Comparison of ENCODE assay signal across 10 cellular contexts in genomic region chr14:52013984-52014600, GRCh38. TPM values are rescaled to one million over a fixed set of nuclear protein-coding genes. Genes with fewer than 3 reads are reported as not detected.
DNase-seq lines count a peak whose midpoint lies in the region; ATAC-seq and TF ChIP-seq lines count a peak whose summit lies in the region.
"Had no signal": no experiment of that assay in that cellular context is flagged by ENCODE, and none has a peak within 500 bp of the region (broad histone marks: within the 10 kb centered on the region; RNA-seq: fewer than 3 reads in every experiment).

No MANE protein-coding gene starts in this region.

- DNase-seq in CD14-positive monocyte (ENCODE audit: low spot score), result no peak
- peak; percentile 55 for DNase-seq in GM23338 (ENCODE audit: low spot score)
- DNase-seq in memory B cell (ENCODE audit: low spot score in 2 of 2), result no peak
- no peak for DNase-seq in middle frontal gyrus (ENCODE audit: extremely low spot score, low spot score)
- no peak for DNase-seq in MV-4-11 (lab: John Stamatoyannopoulos, UW)
- DNase-seq: activated effector memory CD4-positive, alpha-beta T cell treated with Interleukin-2 at 50 U/mL for 16 hours had no signal

- H3K27ac Mint-ChIP-seq in CD14-positive monocyte (no peak overlapping the region), GM23338 (no peak overlapping the region), memory B cell (peak overlapping the region; percentile 29)

- peaks cover 6% of the 10 kb centered on the region; the same call in 1 of the 2 replicates for H4K20me1 ChIP-seq in GM23338 (replicated peaks; ENCODE audit: insufficient read depth)

- H3F3A ChIP-seq in GM23338 (replicated peaks; ENCODE audit: low read depth), result no peaks in the 10 kb centered on the region

- TF ChIP-seq CTCF in CD14-positive monocyte (IDR thresholded peaks at IDR 0.05), result peak; percentile 30
- TF ChIP-seq CTCF in GM23338 (conservative IDR thresholded peaks at IDR 0.05; ENCODE audit: low read depth in 2 of 2), result peak; percentile 56 to 70

- H3K36me3 ChIP-seq in GM23338 (ENCODE audit: insufficient read depth), result peaks cover 19% of the 10 kb centered on the region

- peaks cover 19% of the 10 kb centered on the region for H3K4me1 ChIP-seq in GM23338 (ENCODE audit: insufficient read depth)

- peaks cover 4% of the 10 kb centered on the region for H3K4me1 Mint-ChIP-seq in CD14-positive monocyte
- peaks cover 26% of the 10 kb centered on the region for H3K4me1 Mint-ChIP-seq in GM23338
- no peaks in the 10 kb centered on the region for H3K4me1 Mint-ChIP-seq in memory B cell

- H3K27me3 Mint-ChIP-seq in CD14-positive monocyte (ENCODE audit: low read depth in 3 of 3) (peaks cover 1 to 4% (median 1%) of the 10 kb centered on the region in 3 donors), GM23338 (ENCODE audit: insufficient read depth, low read depth, poor library complexity) (peaks cover 14% of the 10 kb centered on the region), memory B cell (peaks cover 9% of the 10 kb centered on the region)

- no peaks in the 10 kb centered on the region for H3K79me2 ChIP-seq in GM23338 (replicated peaks; ENCODE audit: insufficient read depth)

- H3K27me3 ChIP-seq in GM23338 (ENCODE audit: insufficient read depth), result no peaks in the 10 kb centered on the region
- H3K27me3 ChIP-seq: SJSA1 had no signal

- no peak overlapping the region for H3K4me3 ChIP-seq in GM23338
- H3K4me3 ChIP-seq: SJSA1 had no signal

- peak; percentile 78 for ATAC-seq in GM23338
- ATAC-seq in memory B cell (ENCODE audit: low read depth), result no peak
- ATAC-seq in HG03378 (IDR thresholded peaks at IDR 0.05; ENCODE audit: unreplicated experiment), result no peak
- no peak for ATAC-seq in HG03139 (IDR thresholded peaks at IDR 0.05; ENCODE audit: unreplicated experiment)

- H3K36me3 Mint-ChIP-seq in CD14-positive monocyte (peaks cover 26 to 30% of the 10 kb centered on the region in 2 donors), GM23338 (ENCODE audit: low read depth) (peaks cover 25% of the 10 kb centered on the region), memory B cell (peaks cover 16% of the 10 kb centered on the region)

- H3K9me2 ChIP-seq in GM23338 (ENCODE audit: insufficient read depth), result 0 out of 2 replicates have a peak, but pooled peaks cover 11% of the 10 kb centered on the region

- intact Hi-C loops in CD14-positive monocyte (cut with micrococcal nuclease), result no loop called here

- H3K9me3 Mint-ChIP-seq in CD14-positive monocyte (no peaks in the 10 kb centered on the region), GM23338 (no peaks in the 10 kb centered on the region), memory B cell (no peaks in the 10 kb centered on the region)

- H3K4me3 Mint-ChIP-seq in CD14-positive monocyte (no peak overlapping the region), GM23338 (no peak overlapping the region), memory B cell (no peak overlapping the region)

- H3K27ac ChIP-seq in GM23338 (ENCODE audit: low read depth) (no peak overlapping the region), angular gyrus (ENCODE audit: low read depth, low read length) (peak overlapping the region; percentile 91)
- H3K27ac ChIP-seq: SJSA1 had no signal

- no peak overlapping the region for H2AFZ ChIP-seq in GM23338

- no peak overlapping the region; the same call in 1 of the 2 replicates for H3K4me2 ChIP-seq in GM23338

TF ChIP-seq in GM23338, 12 proteins besides CTCF, POLR2A, EP300 and RAD21 (continues in another document):
- TF ChIP-seq STAT1 (IDR thresholded peaks at IDR 0.05; ENCODE audit: unreplicated experiment), result no peak
- TF ChIP-seq NANOG (IDR thresholded peaks at IDR 0.05; ENCODE audit: borderline replicate concordance), result no peak
- no peak for TF ChIP-seq ETS1 (IDR thresholded peaks at IDR 0.05)
- no peak for TF ChIP-seq ZNF114 (CRISPR knock-in tag; IDR thresholded peaks at IDR 0.05)
- no peak for TF ChIP-seq POLR2AphosphoS5 (IDR thresholded peaks at IDR 0.05; ENCODE audit: low read depth)
- no peak for TF ChIP-seq EZH2phosphoT487 (IDR thresholded peaks at IDR 0.05; ENCODE audit: unreplicated experiment)
- no peak for TF ChIP-seq ZNF331 (CRISPR knock-in tag; IDR thresholded peaks at IDR 0.05; ENCODE audit: low read depth)
- TF ChIP-seq EZH2 (IDR thresholded peaks at IDR 0.05; ENCODE audit: low read depth, unreplicated experiment), result no peak
- no peak for TF ChIP-seq CREB1 (CRISPR knock-in tag; IDR thresholded peaks at IDR 0.05; ENCODE audit: low read depth)
- no peak for TF ChIP-seq ZNF462 (CRISPR knock-in tag; IDR thresholded peaks at IDR 0.05)

RNA-seq across cellular contexts. Expression of gene RTRAF, which starts 24.7 kb away (rescaled TPM):
- 100 to 1,000 TPM; 149 to 152 TPM for polyA plus RNA-seq in CD14-positive monocyte
- 150 and 184 TPM in 2 replicates for total RNA-seq in GM23338 (2014; rRNA removed; shearing (Covaris generic))
- polyA plus RNA-seq in GM23338 (2016; fragmentation: Nextera tagmentation; extraction: Ambion mirVana), result 715 and 729 TPM in 2 replicates

RNA-seq across cellular contexts. Expression of gene NID2, which starts 54.8 kb away (rescaled TPM):
- polyA plus RNA-seq in CD14-positive monocyte, result not detected
- 7.1 and 10.4 TPM in 2 replicates for total RNA-seq in GM23338 (2014; rRNA removed; shearing (Covaris generic))
- 2.7 and 4.3 TPM in 2 replicates for polyA plus RNA-seq in GM23338 (2016; fragmentation: Nextera tagmentation; extraction: Ambion mirVana)
